In the genomic region with DNA sequence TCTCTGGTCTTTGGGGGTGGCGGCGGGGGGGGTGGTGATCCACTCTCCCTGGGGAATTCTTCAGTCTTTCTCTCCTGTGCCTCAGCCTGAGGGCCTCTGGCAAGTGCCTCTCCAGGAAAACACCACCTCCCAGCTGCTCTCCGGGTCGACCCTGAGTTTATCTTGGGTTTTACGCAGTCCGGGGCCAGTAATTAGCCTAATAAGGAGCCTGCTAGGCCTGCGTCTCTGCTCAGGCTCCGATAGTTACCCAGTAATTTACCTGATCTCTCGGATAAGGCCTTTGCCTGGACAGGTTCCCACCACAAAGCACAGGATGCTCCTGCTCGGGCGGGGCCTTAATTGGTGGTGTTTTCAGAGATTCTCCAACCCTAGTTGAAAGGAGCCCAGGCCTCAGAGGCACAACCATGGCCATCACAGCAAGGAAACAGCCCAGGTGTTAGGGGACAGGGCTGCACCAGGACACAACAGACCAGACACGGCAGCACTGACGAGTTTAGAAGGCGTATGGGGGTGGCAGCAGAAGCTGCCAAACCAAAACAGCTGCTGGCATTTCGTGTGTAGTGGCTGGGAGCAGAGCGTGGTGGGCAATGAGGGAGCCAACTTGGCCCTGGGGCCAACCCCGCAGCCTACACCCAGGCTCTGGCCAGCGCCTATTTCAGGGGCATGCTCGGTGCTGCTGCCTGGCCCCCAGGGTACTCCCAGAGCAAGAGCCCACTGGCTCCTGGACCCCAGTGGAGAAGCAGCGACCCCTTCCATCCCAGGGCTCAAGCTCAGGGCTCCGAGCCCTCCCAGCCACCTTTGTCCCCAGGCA, we compare ENCODE assay signal across 9 cellular contexts.
DNase-seq lines count a peak whose midpoint lies in the region; ATAC-seq and TF ChIP-seq lines count a peak whose summit lies in the region.
"Had no signal": no experiment of that assay in that cellular context is flagged by ENCODE, and none has a peak within 500 bp of the region (broad histone marks: within the 10 kb centered on the region; RNA-seq: fewer than 3 reads in every experiment).

No MANE protein-coding gene starts in this region.

- H3K27ac Mint-ChIP-seq in activated CD4-positive, alpha-beta T cell treated with anti-CD3 and anti-CD28 coated beads for 36 hours = peak overlapping the region; percentile 19
- peak overlapping the region; percentile 75 for H3K27ac Mint-ChIP-seq in activated CD8-positive, alpha-beta T cell treated with anti-CD3 and anti-CD28 coated beads, Interleukin-2, amount 10 ng/mL, durations not matched to agents 7 days and 5 days
- peak overlapping the region in 4 of 6 donors; percentile 19 to 62 (median 38) for H3K27ac Mint-ChIP-seq in immature natural killer cell
- H3K27ac Mint-ChIP-seq: activated naive CD4-positive, alpha-beta T cell treated with anti-CD3 and anti-CD28 coated beads, Interleukin-2, amount 50 U/mL, for 24 hours had no signal

- peaks cover 11 to 37% (median 23%) of the 10 kb centered on the region in 4 donors for H3K4me1 ChIP-seq in transverse colon

- H3K27me3 ChIP-seq in transverse colon = no peaks in the 10 kb centered on the region

- intact Hi-C loops in activated CD4-positive, alpha-beta T cell treated with anti-CD3 and anti-CD28 coated beads for 36 hours (cut with DNase I, micrococcal nuclease) = loop anchor here in 1 of 2 experiments (10.0 kb wide), 1 partner anchor 87 kb away; no protein-coding TSS in a partner anchor
- intact Hi-C loops in transverse colon (cut with DNase I; ENCODE audit: low total_unique reads) = loop anchor here (2.0 to 10.0 kb wide), 2 partner anchors 27 to 63 kb away; no protein-coding TSS in a partner anchor

- no peaks in the 10 kb centered on the region for H3K27me3 Mint-ChIP-seq in activated CD4-positive, alpha-beta T cell treated with anti-CD3 and anti-CD28 coated beads for 36 hours
- no peaks in the 10 kb centered on the region for H3K27me3 Mint-ChIP-seq in activated CD8-positive, alpha-beta T cell treated with anti-CD3 and anti-CD28 coated beads, Interleukin-2, amount 10 ng/mL, durations not matched to agents 7 days and 5 days (ENCODE audit: low read depth)
- peaks cover 0 to 4% (median 2%) of the 10 kb centered on the region in 3 donors for H3K27me3 Mint-ChIP-seq in immature natural killer cell (ENCODE audit: low read depth in 3 of 3)
- H3K27me3 Mint-ChIP-seq: activated naive CD4-positive, alpha-beta T cell treated with anti-CD3 and anti-CD28 coated beads, Interleukin-2, amount 50 U/mL, for 24 hours had no signal

- WGBS in transverse colon (ENCODE audit: low coverage in 1 of 2), 2 donors = 30 to 61% methylated on average over 4 to 20 of the region's 21 CpGs

- peak overlapping the region; percentile 74 to 82 (median 79) for H3K27ac ChIP-seq in transverse colon

- TF ChIP-seq CTCF in transverse colon (IDR thresholded peaks at IDR 0.05) = no peak

- no peak overlapping the region for H3K4me3 ChIP-seq in transverse colon

- no peak for ATAC-seq in activated CD4-positive, alpha-beta T cell treated with anti-CD3 and anti-CD28 coated beads for 36 hours
- ATAC-seq in activated CD8-positive, alpha-beta T cell treated with anti-CD3 and anti-CD28 coated beads, Interleukin-2, amount 10 ng/mL, durations not matched to agents 7 days and 5 days = no peak
- ATAC-seq in GM18520 (IDR thresholded peaks at IDR 0.05; ENCODE audit: unreplicated experiment) = no peak

- POLR2A ChIA-PET in activated CD4-positive, alpha-beta T cell treated with anti-CD3 and anti-CD28 coated beads for 36 hours (lab: Charles Lee) = no interaction called here
- POLR2A ChIA-PET in activated CD8-positive, alpha-beta T cell treated with anti-CD3 and anti-CD28 coated beads, Interleukin-2, amount 10 ng/mL, durations not matched to agents 7 days and 5 days (lab: Charles Lee) = interaction anchor here (0.7 to 2.5 kb wide), 4 partner anchors 32 to 85 kb away, joined by 3 to 19 read pairs (median 8); no protein-coding TSS in a partner anchor

- no peaks in the 10 kb centered on the region for H3K36me3 ChIP-seq in transverse colon

- no peaks in the 10 kb centered on the region for H3K9me3 Mint-ChIP-seq in activated CD4-positive, alpha-beta T cell treated with anti-CD3 and anti-CD28 coated beads for 36 hours (ENCODE audit: low read depth)
- H3K9me3 Mint-ChIP-seq in activated CD8-positive, alpha-beta T cell treated with anti-CD3 and anti-CD28 coated beads, Interleukin-2, amount 10 ng/mL, durations not matched to agents 7 days and 5 days (ENCODE audit: insufficient read depth) = no peaks in the 10 kb centered on the region
- peaks cover 0 to 2% (median 0%) of the 10 kb centered on the region in 6 donors for H3K9me3 Mint-ChIP-seq in immature natural killer cell
- H3K9me3 Mint-ChIP-seq: activated naive CD4-positive, alpha-beta T cell treated with anti-CD3 and anti-CD28 coated beads, Interleukin-2, amount 50 U/mL, for 24 hours had no signal

- no peaks in the 10 kb centered on the region for H3K36me3 Mint-ChIP-seq in activated CD4-positive, alpha-beta T cell treated with anti-CD3 and anti-CD28 coated beads for 36 hours (ENCODE audit: low read depth)
- no peaks in the 10 kb centered on the region for H3K36me3 Mint-ChIP-seq in activated CD8-positive, alpha-beta T cell treated with anti-CD3 and anti-CD28 coated beads, Interleukin-2, amount 10 ng/mL, durations not matched to agents 7 days and 5 days (ENCODE audit: low read depth)
- peaks cover 0 to 2% (median 0%) of the 10 kb centered on the region in 3 donors for H3K36me3 Mint-ChIP-seq in immature natural killer cell
- H3K36me3 Mint-ChIP-seq: activated naive CD4-positive, alpha-beta T cell treated with anti-CD3 and anti-CD28 coated beads, Interleukin-2, amount 50 U/mL, for 24 hours had no signal

- H3K4me3 Mint-ChIP-seq in activated CD4-positive, alpha-beta T cell treated with anti-CD3 and anti-CD28 coated beads for 36 hours = no peak overlapping the region
- H3K4me3 Mint-ChIP-seq in activated CD8-positive, alpha-beta T cell treated with anti-CD3 and anti-CD28 coated beads, Interleukin-2, amount 10 ng/mL, durations not matched to agents 7 days and 5 days = no peak overlapping the region
- peak overlapping the region in 2 of 5 donors; percentile 10 to 53 for H3K4me3 Mint-ChIP-seq in immature natural killer cell
- H3K4me3 Mint-ChIP-seq: activated naive CD4-positive, alpha-beta T cell treated with anti-CD3 and anti-CD28 coated beads, Interleukin-2, amount 50 U/mL, for 24 hours had no signal

- H3K4me1 Mint-ChIP-seq in activated CD4-positive, alpha-beta T cell treated with anti-CD3 and anti-CD28 coated beads for 36 hours = peaks cover 34% of the 10 kb centered on the region
- peaks cover 57% of the 10 kb centered on the region for H3K4me1 Mint-ChIP-seq in activated CD8-positive, alpha-beta T cell treated with anti-CD3 and anti-CD28 coated beads, Interleukin-2, amount 10 ng/mL, durations not matched to agents 7 days and 5 days (ENCODE audit: low read depth)
- H3K4me1 Mint-ChIP-seq in immature natural killer cell = peaks cover 49 to 70% of the 10 kb centered on the region in 2 donors

- no peak for TF ChIP-seq POLR2A in transverse colon (IDR thresholded peaks at IDR 0.05)

- CTCF ChIA-PET in activated CD4-positive, alpha-beta T cell treated with anti-CD3 and anti-CD28 coated beads for 36 hours (lab: Charles Lee) = interaction anchor here (0.7 to 2.4 kb wide), 5 partner anchors 37 to 93 kb away, joined by 3 to 9 read pairs (median 5); no protein-coding TSS in a partner anchor
- CTCF ChIA-PET in activated CD8-positive, alpha-beta T cell treated with anti-CD3 and anti-CD28 coated beads, Interleukin-2, amount 10 ng/mL, durations not matched to agents 7 days and 5 days (lab: Charles Lee) = interaction anchor here (0.9 to 3.5 kb wide), 11 partner anchors 9 to 91 kb away, joined by 3 to 23 read pairs (median 6); no protein-coding TSS in a partner anchor

- in situ Hi-C loops in transverse colon (cut with MboI; ENCODE audit: low pct_ligation_motif_present in 1 of 4, low pct_unique_long_range_greater_than_20kb in 1 of 4, low sequenced_read_pairs in 3 of 4) = no loop called here

- H3K9me3 ChIP-seq in transverse colon = no peaks in the 10 kb centered on the region

- TF ChIP-seq EP300 in transverse colon (IDR thresholded peaks at IDR 0.05; ENCODE audit: low read depth) = no peak

- no peak for DNase-seq in activated CD4-positive, alpha-beta T cell treated with anti-CD3 and anti-CD28 coated beads for 36 hours
- no peak for DNase-seq in activated CD4-positive, alpha-beta T cell treated with anti-CD3 and anti-CD28 coated beads for 1 hour
- DNase-seq in activated CD8-positive, alpha-beta T cell treated with anti-CD3 and anti-CD28 coated beads, Interleukin-2, amount 10 ng/mL, durations not matched to agents 7 days and 5 days = no peak
- DNase-seq in immature natural killer cell (no peak), transverse colon (no peak), medulla oblongata (ENCODE audit: extremely low spot score) (no peak), NCI-H128 (lab: John Stamatoyannopoulos, UW; ENCODE audit: unreplicated experiment) (no peak)

Comparison
In these comparisons a context has a peak if more than half of its experiments do, and no peak if none do; other contexts are left out.
1. H3K27ac Mint-ChIP-seq: peak in every context shown above with its lines; median percentile 75 in activated CD8-positive, alpha-beta T cell treated with anti-CD3 and anti-CD28 coated beads, Interleukin-2, amount 10 ng/mL, durations not matched to agents 7 days and 5 days; 38 in immature natural killer cell; 19 in activated CD4-positive, alpha-beta T cell treated with anti-CD3 and anti-CD28 coated beads for 36 hours.